Comparison of ENCODE assay signal across 27 cellular contexts in the genomic region with DNA sequence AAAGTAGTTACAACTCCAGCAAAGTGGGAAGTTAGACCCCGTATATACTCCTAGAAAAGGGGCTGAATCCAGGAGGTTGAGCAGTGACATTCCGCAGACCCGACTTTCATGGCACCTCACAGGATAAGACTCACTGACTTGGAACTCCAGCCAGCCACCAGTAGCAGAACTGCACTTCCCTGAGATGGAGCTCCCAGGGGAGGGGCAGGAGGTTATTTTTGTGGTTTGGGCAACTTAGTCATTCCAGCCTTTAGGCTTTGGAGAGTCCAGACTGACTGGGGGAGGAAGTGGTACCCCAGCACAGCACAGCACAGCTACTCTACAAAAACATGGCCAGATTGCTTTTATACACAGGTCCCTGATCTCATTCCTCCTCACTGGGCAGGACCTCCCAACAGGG.
DNase-seq lines count a peak whose midpoint lies in the region; ATAC-seq and TF ChIP-seq lines count a peak whose summit lies in the region.
"Had no signal": no experiment of that assay in that cellular context is flagged by ENCODE, and none has a peak within 500 bp of the region (broad histone marks: within the 10 kb centered on the region; RNA-seq: fewer than 3 reads in every experiment).

No MANE protein-coding gene starts in this region.

- peak; percentile 99 for ATAC-seq in foreskin keratinocyte
- ATAC-seq in HG03457 (IDR thresholded peaks at IDR 0.05; ENCODE audit: unreplicated experiment) = no peak
- ATAC-seq: activated CD8-positive, alpha-beta memory T cell treated with anti-CD3 and anti-CD28 coated beads, Interleukin-2, amount 10 ng/mL, durations not matched to agents 7 days and 5 days; naive thymus-derived CD8-positive, alpha-beta T cell; T-helper 17 cell; upper lobe of right lung had no signal

- DNase-seq in GM03348 (ENCODE audit: low spot score) = peak; percentile 24
- DNase-seq in amniotic epithelial cell (ENCODE audit: low read depth) = peak; percentile 17
- peak; percentile 51 to 72 for DNase-seq in foreskin keratinocyte
- DNase-seq in smooth muscle cell of the brain vasculature (ENCODE audit: low read depth, low spot score) = peak; percentile 6
- DNase-seq in GM19240 (ENCODE audit: insufficient read length, low spot score) = no peak
- DNase-seq in SHP77 (lab: John Stamatoyannopoulos, UW) = no peak
- DNase-seq: activated CD4-positive, alpha-beta T cell treated with anti-CD3 and anti-CD28 coated beads, Interleukin-2, amount 10 ng/mL, durations not matched to agents 7 days and 5 days; activated CD8-positive, alpha-beta memory T cell treated with anti-CD3 and anti-CD28 coated beads, Interleukin-2, amount 10 ng/mL, durations not matched to agents 7 days and 5 days; activated naive CD4-positive, alpha-beta T cell treated with anti-CD3 and anti-CD28 coated beads, Interleukin-2, amount 50 U/mL, for 16 hours; anterior cingulate cortex; CD4-positive, alpha-beta T cell; dorsolateral prefrontal cortex; GOT3; mesendoderm; naive thymus-derived CD8-positive, alpha-beta T cell; NCI-H1105 treated with DMSO at 0.1 percent for 48 hours; NCI-H2081 treated with DMSO at 0.1 percent for 48 hours; NCI-H446; stimulated activated CD4-positive, alpha-beta T cell treated with anti-CD3 and anti-CD28 coated beads, Interleukin-15, amount 100 ng/mL, for 24 hours; stimulated activated CD8-positive, alpha-beta memory T cell treated with anti-CD3 and anti-CD28 coated beads, Interleukin-4, amount 100 ng/mL, for 48 hours; T-helper 17 cell; upper lobe of right lung had no signal

- H3K27ac ChIP-seq in foreskin keratinocyte = no peak overlapping the region
- H3K27ac ChIP-seq: dorsolateral prefrontal cortex, HL-60, right atrium auricular region, SJSA1, upper lobe of right lung, VCaP had no signal

- no peaks in the 10 kb centered on the region for H3K4me1 ChIP-seq in foreskin keratinocyte
- H3K4me1 ChIP-seq: right atrium auricular region, SJSA1, upper lobe of right lung had no signal

- no peaks in the 10 kb centered on the region for H3K27me3 ChIP-seq in foreskin keratinocyte
- H3K27me3 ChIP-seq: right atrium auricular region, SJSA1, upper lobe of right lung had no signal

- TF ChIP-seq CTCF in foreskin keratinocyte (conservative IDR thresholded peaks at IDR 0.05) = no peak

Comparison
In these comparisons a context has a peak if more than half of its experiments do, and no peak if none do; other contexts are left out.
1. DNase-seq: peak in GM03348 (single experiment), amniotic epithelial cell (single experiment), foreskin keratinocyte (2 of 2) and smooth muscle cell of the brain vasculature (single experiment); none in GM19240 (single experiment) and SHP77 (0 of 2).